10 cellular contexts compared by ENCODE assay signal in genomic region chr2:218010838-218011616, GRCh38. TPM values are rescaled to one million over a fixed set of nuclear protein-coding genes. Genes with fewer than 3 reads are reported as not detected.
DNase-seq lines count a peak whose midpoint lies in the region; ATAC-seq and TF ChIP-seq lines count a peak whose summit lies in the region.
"Had no signal": no experiment of that assay in that cellular context is flagged by ENCODE, and none has a peak within 500 bp of the region (broad histone marks: within the 10 kb centered on the region; RNA-seq: fewer than 3 reads in every experiment).

No MANE protein-coding gene starts in this region.

- no peak for DNase-seq in AG04449 (ENCODE audit: low read depth, low spot score)
- no peak for DNase-seq in HFF-Myc (ENCODE audit: extremely low read depth, low read depth)
- DNase-seq in activated naive CD8-positive, alpha-beta T cell treated with anti-CD3 and anti-CD28 coated beads, Interleukin-2, amount 50 U/mL, for 24 hours: no peak
- DNase-seq in mesothelial cell of epicardium (ENCODE audit: low spot score in 2 of 2, unreplicated experiment in 2 of 2): peak in 1 of 2 experiments; percentile 76
- no peak for DNase-seq in NCI-H2107 treated with DMSO at 0.1 percent for 48 hours (lab: John Stamatoyannopoulos, UW; ENCODE audit: unreplicated experiment)

- H3K27me3 Mint-ChIP-seq in activated naive CD8-positive, alpha-beta T cell treated with anti-CD3 and anti-CD28 coated beads, Interleukin-2, amount 50 U/mL, for 24 hours: peaks cover 33% of the 10 kb centered on the region
- peaks cover 44% of the 10 kb centered on the region for H3K27me3 Mint-ChIP-seq in mesothelial cell of epicardium (ENCODE audit: low read depth)

- no peak overlapping the region for H3K27ac Mint-ChIP-seq in activated naive CD8-positive, alpha-beta T cell treated with anti-CD3 and anti-CD28 coated beads, Interleukin-2, amount 50 U/mL, for 24 hours
- peak overlapping the region; percentile 64 for H3K27ac Mint-ChIP-seq in mesothelial cell of epicardium

- TF ChIP-seq CTCF in AG04449 (IDR thresholded peaks at IDR 0.05; ENCODE audit: insufficient read depth, low read length, missing control alignments) (no peak), HFF-Myc (IDR thresholded peaks at IDR 0.05; ENCODE audit: low read depth, low read length, missing control alignments) (no peak), mesothelial cell of epicardium (IDR thresholded peaks at IDR 0.05; ENCODE audit: unreplicated experiment) (no peak)

- POLR2A ChIA-PET in AG04449 (lab: Yijun Ruan, JAX): no interaction called here

- CTCF ChIA-PET in AG04449 (lab: Yijun Ruan, JAX): interaction anchor here (0.7 to 2.5 kb wide), 14 partner anchors 9 to 226 kb away, joined by 3 to 10 read pairs (median 4); no protein-coding TSS in a partner anchor

- no peak for ATAC-seq in activated naive CD8-positive, alpha-beta T cell treated with anti-CD3 and anti-CD28 coated beads, Interleukin-2, amount 50 U/mL, for 24 hours
- no peak for ATAC-seq in HG03565 (IDR thresholded peaks at IDR 0.05; ENCODE audit: unreplicated experiment)
- ATAC-seq in GM21390 (IDR thresholded peaks at IDR 0.05; ENCODE audit: unreplicated experiment): no peak
- no peak for ATAC-seq in HG02885 (IDR thresholded peaks at IDR 0.05; ENCODE audit: poor library complexity, unreplicated experiment)

- peaks cover 6% of the 10 kb centered on the region for H3K4me1 Mint-ChIP-seq in activated naive CD8-positive, alpha-beta T cell treated with anti-CD3 and anti-CD28 coated beads, Interleukin-2, amount 50 U/mL, for 24 hours
- H3K4me1 Mint-ChIP-seq in mesothelial cell of epicardium: peaks cover 41% of the 10 kb centered on the region

- H3K36me3 Mint-ChIP-seq in activated naive CD8-positive, alpha-beta T cell treated with anti-CD3 and anti-CD28 coated beads, Interleukin-2, amount 50 U/mL, for 24 hours (ENCODE audit: low read depth): no peaks in the 10 kb centered on the region
- H3K36me3 Mint-ChIP-seq in mesothelial cell of epicardium: no peaks in the 10 kb centered on the region

- no peaks in the 10 kb centered on the region for H3K9me3 Mint-ChIP-seq in activated naive CD8-positive, alpha-beta T cell treated with anti-CD3 and anti-CD28 coated beads, Interleukin-2, amount 50 U/mL, for 24 hours
- H3K9me3 Mint-ChIP-seq in mesothelial cell of epicardium: no peaks in the 10 kb centered on the region

- H3K4me3 Mint-ChIP-seq in activated naive CD8-positive, alpha-beta T cell treated with anti-CD3 and anti-CD28 coated beads, Interleukin-2, amount 50 U/mL, for 24 hours: peak overlapping the region; percentile 45
- peak overlapping the region; percentile 68 for H3K4me3 Mint-ChIP-seq in mesothelial cell of epicardium

- H3K4me3 ChIP-seq in AG04449 (ENCODE audit: low read depth, low read length) (peak overlapping the region; percentile 74; the same call in 1 of the 2 replicates), HFF-Myc (replicated peaks; ENCODE audit: low read depth, low read length) (peak overlapping the region; percentile 55)

RNA-seq across cellular contexts. Expression of gene TNS1, which starts 8.2 kb away (rescaled TPM):
- total RNA-seq in mesothelial cell of epicardium: 116 to 130 TPM (median 117 TPM) in 3 replicates

RNA-seq across cellular contexts. Expression of gene RUFY4, which starts 58.0 kb away (rescaled TPM):
- not detected in 3 replicates for total RNA-seq in mesothelial cell of epicardium
- total RNA-seq: lung microvascular endothelial cell, thyroid gland had no signal
